In genomic region chr16:74896389-74897370, GRCh38 we compare ENCODE assay signal across 1 cellular context.
TF ChIP-seq lines count a peak whose summit lies in the region.

No MANE protein-coding gene starts in this region.

TF ChIP-seq in K562, 482 proteins besides CTCF, POLR2A, EP300 and RAD21 (continued from another document):
- TF ChIP-seq GATAD2B (IDR thresholded peaks at IDR 0.05; ENCODE audit: borderline replicate concordance) (no peak), FOSL1 (tag; conservative IDR thresholded peaks at IDR 0.05) (peak; percentile 85), HDAC8 (tag; IDR thresholded peaks at IDR 0.05) (no peak), CREB3 (tag; conservative IDR thresholded peaks at IDR 0.05; ENCODE audit: low read depth) (no peak), ZNF121 (CRISPR knock-in tag; conservative IDR thresholded peaks at IDR 0.05) (peak; percentile 88)
